ENCODE assay signal across 21 cellular contexts in the genomic region with DNA sequence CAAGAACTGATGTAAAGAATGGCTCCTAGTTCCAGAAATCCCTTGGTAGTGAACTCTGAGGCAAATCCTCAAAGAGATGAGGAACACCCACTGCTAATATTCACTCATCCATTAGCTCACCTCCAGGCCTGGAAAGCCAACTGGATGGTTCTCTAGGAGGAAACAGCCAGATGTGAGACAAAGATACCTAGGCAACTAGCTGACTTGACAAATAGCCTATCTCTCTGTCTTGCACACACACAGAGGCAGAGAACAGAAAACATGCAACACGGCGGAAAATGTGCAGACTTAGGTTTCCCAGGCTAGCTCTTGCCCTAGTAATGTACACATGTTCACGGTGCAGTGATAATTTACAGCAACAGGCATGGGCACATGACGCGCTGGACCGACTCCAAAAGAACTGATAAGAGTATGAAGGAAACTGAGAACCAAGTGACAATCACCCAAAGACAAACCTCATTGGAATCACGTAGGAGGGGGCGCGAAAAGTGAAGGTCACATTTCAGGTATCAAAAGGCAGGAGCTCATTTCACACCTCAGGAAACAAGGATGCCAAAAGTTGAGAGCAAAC.
DNase-seq lines count a peak whose midpoint lies in the region; ATAC-seq, FAIRE-seq and TF ChIP-seq lines count a peak whose summit lies in the region.
"Had no signal": no experiment of that assay in that cellular context is flagged by ENCODE, and none has a peak within 500 bp of the region (broad histone marks: within the 10 kb centered on the region; RNA-seq: fewer than 3 reads in every experiment).

No MANE protein-coding gene starts in this region.

- peaks cover 2% of the 10 kb centered on the region for H3K9me3 Mint-ChIP-seq in activated CD4-positive, alpha-beta T cell treated with anti-CD3 and anti-CD28 coated beads for 36 hours (ENCODE audit: low read depth)
- no peaks in the 10 kb centered on the region for H3K9me3 Mint-ChIP-seq in activated CD4-positive, alpha-beta T cell treated with anti-CD3 and anti-CD28 coated beads, Interleukin-2, amount 10 ng/mL, durations not matched to agents 24 days and 14 days
- H3K9me3 Mint-ChIP-seq in CD4-positive, alpha-beta memory T cell, result no peaks in the 10 kb centered on the region
- H3K9me3 Mint-ChIP-seq in activated naive CD8-positive, alpha-beta T cell treated with anti-CD3 and anti-CD28 coated beads, Interleukin-2, amount 10 ng/mL, durations not matched to agents 7 days and 5 days, result no peaks in the 10 kb centered on the region

- TF ChIP-seq CTCF in pancreas (IDR thresholded peaks at IDR 0.05) (no peak), SK-N-SH (IDR thresholded peaks at IDR 0.05) (no peak)

- TF ChIP-seq RAD21 in SK-N-SH (IDR thresholded peaks at IDR 0.05; ENCODE audit: low read length), result no peak

- no peak overlapping the region for H3K4me2 ChIP-seq in SK-N-SH

- no peak overlapping the region for H3K4me3 Mint-ChIP-seq in activated CD4-positive, alpha-beta T cell treated with anti-CD3 and anti-CD28 coated beads for 36 hours
- H3K4me3 Mint-ChIP-seq in activated CD4-positive, alpha-beta T cell treated with anti-CD3 and anti-CD28 coated beads, Interleukin-2, amount 10 ng/mL, durations not matched to agents 24 days and 14 days, result no peak overlapping the region
- H3K4me3 Mint-ChIP-seq in CD4-positive, alpha-beta memory T cell, result no peak overlapping the region
- peak overlapping the region; percentile 66 for H3K4me3 Mint-ChIP-seq in activated naive CD8-positive, alpha-beta T cell treated with anti-CD3 and anti-CD28 coated beads, Interleukin-2, amount 10 ng/mL, durations not matched to agents 7 days and 5 days

- H3K9ac ChIP-seq in SK-N-SH, result no peak overlapping the region

- no peaks in the 10 kb centered on the region for H3K9me2 ChIP-seq in SK-N-SH

- DNase-seq in activated CD4-positive, alpha-beta T cell treated with anti-CD3 and anti-CD28 coated beads for 36 hours, result peak; percentile 32
- no peak for DNase-seq in activated CD4-positive, alpha-beta T cell treated with anti-CD3 and anti-CD28 coated beads, Interleukin-2, amount 10 ng/mL, durations not matched to agents 24 days and 14 days
- DNase-seq in CD4-positive, alpha-beta memory T cell, result no peak
- no peak for DNase-seq in activated naive CD8-positive, alpha-beta T cell treated with anti-CD3 and anti-CD28 coated beads, Interleukin-2, amount 10 ng/mL, durations not matched to agents 7 days and 5 days
- no peak for DNase-seq in pancreas
- DNase-seq in NCI-H526 treated with DMSO at 0.1 percent for 48 hours (lab: John Stamatoyannopoulos, UW), result no peak
- DNase-seq in NCI-H82 (lab: John Stamatoyannopoulos, UW), result no peak
- no peak for DNase-seq in SK-N-SH
- DNase-seq: Calu3, dermis blood vessel endothelial cell, head of caudate nucleus, KBM-7, left colon, NCI-H1436 treated with DMSO at 0.1 percent for 48 hours, NCI-H2171 treated with DMSO at 0.1 percent for 48 hours, NCI-H69, RPMI8226 had no signal

- POLR2A ChIA-PET in activated CD4-positive, alpha-beta T cell treated with anti-CD3 and anti-CD28 coated beads for 36 hours (lab: Charles Lee), result no interaction called here
- POLR2A ChIA-PET in CD4-positive, alpha-beta memory T cell (lab: Charles Lee; ENCODE audit: partially characterized antibody), result no interaction called here
- POLR2A ChIA-PET in activated naive CD8-positive, alpha-beta T cell treated with anti-CD3 and anti-CD28 coated beads, Interleukin-2, amount 10 ng/mL, durations not matched to agents 7 days and 5 days (lab: Charles Lee), result interaction anchor here (1.0 to 1.3 kb wide), 3 partner anchors 14 to 44 kb away, joined by 3 read pairs; no protein-coding TSS in a partner anchor
- POLR2A ChIA-PET in SK-N-SH (lab: Yijun Ruan, JAX), result no interaction called here

- TF ChIP-seq EP300 in SK-N-SH (IDR thresholded peaks at IDR 0.05; ENCODE audit: borderline replicate concordance in 1 of 2, low read depth in 1 of 2, low read length in 1 of 2), result no peak

- peaks cover 22% of the 10 kb centered on the region for H3K36me3 Mint-ChIP-seq in activated CD4-positive, alpha-beta T cell treated with anti-CD3 and anti-CD28 coated beads for 36 hours (ENCODE audit: low read depth)
- peaks cover 2% of the 10 kb centered on the region for H3K36me3 Mint-ChIP-seq in activated CD4-positive, alpha-beta T cell treated with anti-CD3 and anti-CD28 coated beads, Interleukin-2, amount 10 ng/mL, durations not matched to agents 24 days and 14 days (ENCODE audit: low read depth)
- peaks cover 23 to 28% of the 10 kb centered on the region in 2 donors for H3K36me3 Mint-ChIP-seq in CD4-positive, alpha-beta memory T cell
- peaks cover 14% of the 10 kb centered on the region for H3K36me3 Mint-ChIP-seq in activated naive CD8-positive, alpha-beta T cell treated with anti-CD3 and anti-CD28 coated beads, Interleukin-2, amount 10 ng/mL, durations not matched to agents 7 days and 5 days

- H3K27ac ChIP-seq in CD4-positive, alpha-beta memory T cell (ENCODE audit: low read depth, low read length), result no peak overlapping the region
- H3K27ac ChIP-seq in pancreas (no peak overlapping the region), SK-N-SH (ENCODE audit: low read depth in 2 of 2, low read length in 1 of 2) (no peak overlapping the region)
- H3K27ac ChIP-seq: 22Rv1, cardiac muscle cell had no signal

- 50 to 59% methylated on average over 9 of the region's 9 CpGs for WGBS in pancreas, 2 donors
- WGBS in SK-N-SH (ENCODE audit: low lambda C conversion rate), result 97% methylated on average over 9 of the region's 9 CpGs

- no peak overlapping the region for H3K4me3 ChIP-seq in CD4-positive, alpha-beta memory T cell (ENCODE audit: low read length in 2 of 2)
- H3K4me3 ChIP-seq in pancreas (no peak overlapping the region), SK-N-SH (ENCODE audit: low read depth in 2 of 2, low read length in 1 of 2) (no peak overlapping the region)
- H3K4me3 ChIP-seq: cardiac muscle cell had no signal

- peaks cover 25% of the 10 kb centered on the region for H3F3A ChIP-seq in SK-N-SH (replicated peaks; ENCODE audit: insufficient read depth)

- no peaks in the 10 kb centered on the region for H3K9me3 ChIP-seq in CD4-positive, alpha-beta memory T cell (ENCODE audit: control insufficient read depth in 1 of 2, low read length in 2 of 2)
- H3K9me3 ChIP-seq in pancreas (no peaks in the 10 kb centered on the region), SK-N-SH (no peaks in the 10 kb centered on the region)

- ATAC-seq in activated CD4-positive, alpha-beta T cell treated with anti-CD3 and anti-CD28 coated beads for 36 hours, result peak; percentile 25
- no peak for ATAC-seq in activated naive CD8-positive, alpha-beta T cell treated with anti-CD3 and anti-CD28 coated beads, Interleukin-2, amount 10 ng/mL, durations not matched to agents 7 days and 5 days (ENCODE audit: low read depth)
- ATAC-seq in pancreas, result peak in 3 of 4 donors; percentile 6 to 24 (median 14)
- ATAC-seq: left colon, SK-N-SH treated with all-trans-retinoic acid at 6 μM for 48 hours had no signal

- intact Hi-C loops in activated CD4-positive, alpha-beta T cell treated with anti-CD3 and anti-CD28 coated beads for 36 hours (cut with DNase I, micrococcal nuclease), result loop anchor here (2.0 to 5.0 kb wide), 2 partner anchors 33 to 38 kb away; no protein-coding TSS in a partner anchor
- intact Hi-C loops in activated CD4-positive, alpha-beta T cell treated with anti-CD3 and anti-CD28 coated beads, Interleukin-2, amount 10 ng/mL, durations not matched to agents 24 days and 14 days (cut with micrococcal nuclease), result no loop called here
- intact Hi-C loops in CD4-positive, alpha-beta memory T cell (cut with micrococcal nuclease), result no loop called here
- intact Hi-C loops in pancreas (cut with DNase I), result no loop called here

- H3K27me3 ChIP-seq in CD4-positive, alpha-beta memory T cell (ENCODE audit: insufficient read depth, low read length), result no peaks in the 10 kb centered on the region
- H3K27me3 ChIP-seq in pancreas (no peaks in the 10 kb centered on the region), SK-N-SH (ENCODE audit: insufficient read depth) (no peaks in the 10 kb centered on the region)
- H3K27me3 ChIP-seq: cardiac muscle cell had no signal

- CTCF ChIA-PET in activated CD4-positive, alpha-beta T cell treated with anti-CD3 and anti-CD28 coated beads for 36 hours (lab: Charles Lee), result interaction anchor here (0.6 to 1.7 kb wide), 5 partner anchors 9 to 36 kb away, joined by 3 to 7 read pairs (median 3); no protein-coding TSS in a partner anchor
- CTCF ChIA-PET in CD4-positive, alpha-beta memory T cell (lab: Charles Lee; ENCODE audit: partially characterized antibody), result no interaction called here
- CTCF ChIA-PET in SK-N-SH (lab: Yijun Ruan, JAX), result interaction anchor here (0.6 kb wide), 1 partner anchor 455 kb away, joined by 3 read pairs; no protein-coding TSS in a partner anchor

- H3K27ac Mint-ChIP-seq in activated CD4-positive, alpha-beta T cell treated with anti-CD3 and anti-CD28 coated beads for 36 hours, result peak overlapping the region; percentile 90
- H3K27ac Mint-ChIP-seq in activated CD4-positive, alpha-beta T cell treated with anti-CD3 and anti-CD28 coated beads, Interleukin-2, amount 10 ng/mL, durations not matched to agents 24 days and 14 days, result no peak overlapping the region
- H3K27ac Mint-ChIP-seq in CD4-positive, alpha-beta memory T cell, result peak overlapping the region in 4 of 7 donors; percentile 16 to 66 (median 64)
- H3K27ac Mint-ChIP-seq in activated naive CD8-positive, alpha-beta T cell treated with anti-CD3 and anti-CD28 coated beads, Interleukin-2, amount 10 ng/mL, durations not matched to agents 7 days and 5 days, result peak overlapping the region; percentile 82

- H3K36me3 ChIP-seq in CD4-positive, alpha-beta memory T cell (ENCODE audit: insufficient read depth, low read length), result peaks cover 3% of the 10 kb centered on the region
- H3K36me3 ChIP-seq in pancreas (no peaks in the 10 kb centered on the region), SK-N-SH (replicated peaks in 1 of 2; ENCODE audit: control insufficient read depth in 1 of 2, insufficient read depth in 2 of 2, low read length in 1 of 2) (peaks cover 0 to 4% of the 10 kb centered on the region in 2 experiments)
- H3K36me3 ChIP-seq: cardiac muscle cell had no signal

- H4K20me1 ChIP-seq in SK-N-SH (ENCODE audit: insufficient read depth), result no peaks in the 10 kb centered on the region

- no peak for FAIRE-seq in pancreas (lab: Jason Lieb, UNC)
- FAIRE-seq: GM12891 had no signal

- peaks cover 40% of the 10 kb centered on the region for H3K79me2 ChIP-seq in SK-N-SH (ENCODE audit: insufficient read depth)

- no peak overlapping the region for H2AFZ ChIP-seq in SK-N-SH (ENCODE audit: low read depth)

- peaks cover 77% of the 10 kb centered on the region for H3K4me1 Mint-ChIP-seq in activated CD4-positive, alpha-beta T cell treated with anti-CD3 and anti-CD28 coated beads for 36 hours
- H3K4me1 Mint-ChIP-seq in activated CD4-positive, alpha-beta T cell treated with anti-CD3 and anti-CD28 coated beads, Interleukin-2, amount 10 ng/mL, durations not matched to agents 24 days and 14 days, result peaks cover 25% of the 10 kb centered on the region
- peaks cover 45 to 61% (median 53%) of the 10 kb centered on the region in 4 donors for H3K4me1 Mint-ChIP-seq in CD4-positive, alpha-beta memory T cell
- peaks cover 53% of the 10 kb centered on the region for H3K4me1 Mint-ChIP-seq in activated naive CD8-positive, alpha-beta T cell treated with anti-CD3 and anti-CD28 coated beads, Interleukin-2, amount 10 ng/mL, durations not matched to agents 7 days and 5 days

- H3K27me3 Mint-ChIP-seq in activated CD4-positive, alpha-beta T cell treated with anti-CD3 and anti-CD28 coated beads for 36 hours, result no peaks in the 10 kb centered on the region
- no peaks in the 10 kb centered on the region for H3K27me3 Mint-ChIP-seq in activated CD4-positive, alpha-beta T cell treated with anti-CD3 and anti-CD28 coated beads, Interleukin-2, amount 10 ng/mL, durations not matched to agents 24 days and 14 days
- no peaks in the 10 kb centered on the region for H3K27me3 Mint-ChIP-seq in CD4-positive, alpha-beta memory T cell
- H3K27me3 Mint-ChIP-seq in activated naive CD8-positive, alpha-beta T cell treated with anti-CD3 and anti-CD28 coated beads, Interleukin-2, amount 10 ng/mL, durations not matched to agents 7 days and 5 days, result no peaks in the 10 kb centered on the region

- peaks cover 18% of the 10 kb centered on the region for H3K4me1 ChIP-seq in CD4-positive, alpha-beta memory T cell (ENCODE audit: insufficient read depth, low read length)
- no peaks in the 10 kb centered on the region for H3K4me1 ChIP-seq in pancreas
- peaks cover 0 to 4% of the 10 kb centered on the region in 2 experiments; a peak in 1 of 4 replicates for H3K4me1 ChIP-seq in SK-N-SH (ENCODE audit: control insufficient read depth in 1 of 2, insufficient read depth in 2 of 2, low read depth in 1 of 2, low read length in 1 of 2)

Comparison
In these comparisons a context has a peak if more than half of its experiments do, and no peak if none do; other contexts are left out.
1. intact Hi-C loops: an anchor here in activated CD4-positive, alpha-beta T cell treated with anti-CD3 and anti-CD28 coated beads for 36 hours (2.0 to 5.0 kb wide); none called in activated CD4-positive, alpha-beta T cell treated with anti-CD3 and anti-CD28 coated beads, Interleukin-2, amount 10 ng/mL, durations not matched to agents 24 days and 14 days, CD4-positive, alpha-beta memory T cell and pancreas.